ENCODE assay signal across 13 cellular contexts in genomic region chr12:66149702-66150398, GRCh38. TPM values are rescaled to one million over a fixed set of nuclear protein-coding genes. Genes with fewer than 3 reads are reported as not detected.
DNase-seq lines count a peak whose midpoint lies in the region; ATAC-seq and TF ChIP-seq lines count a peak whose summit lies in the region.
"Had no signal": no experiment of that assay in that cellular context is flagged by ENCODE, and none has a peak within 500 bp of the region (broad histone marks: within the 10 kb centered on the region; RNA-seq: fewer than 3 reads in every experiment).

No MANE protein-coding gene starts in this region.

- CTCF ChIA-PET in activated CD8-positive, alpha-beta T cell treated with anti-CD3 and anti-CD28 coated beads for 36 hours (lab: Charles Lee), result interaction anchor here (1.0 to 1.6 kb wide), 4 partner anchors 9 to 48 kb away, joined by 3 read pairs; no protein-coding TSS in a partner anchor
- CTCF ChIA-PET in activated CD8-positive, alpha-beta T cell treated with anti-CD3 and anti-CD28 coated beads, Interleukin-2, amount 10 ng/mL, durations not matched to agents 7 days and 5 days (lab: Charles Lee), result no interaction called here

- no peaks in the 10 kb centered on the region for H3K9me3 ChIP-seq in stomach

- peaks cover 25% of the 10 kb centered on the region for H3K4me1 Mint-ChIP-seq in activated CD8-positive, alpha-beta T cell treated with anti-CD3 and anti-CD28 coated beads for 36 hours (ENCODE audit: low read depth)
- peaks cover 12% of the 10 kb centered on the region for H3K4me1 Mint-ChIP-seq in activated CD8-positive, alpha-beta T cell treated with anti-CD3 and anti-CD28 coated beads, Interleukin-2, amount 10 ng/mL, durations not matched to agents 7 days and 5 days (ENCODE audit: low read depth)
- peaks cover 3% of the 10 kb centered on the region for H3K4me1 Mint-ChIP-seq in glutamatergic neuron (ENCODE audit: low read depth, unreplicated experiment)

- no peak overlapping the region for H3K27ac Mint-ChIP-seq in activated CD8-positive, alpha-beta T cell treated with anti-CD3 and anti-CD28 coated beads for 36 hours
- no peak overlapping the region for H3K27ac Mint-ChIP-seq in activated CD8-positive, alpha-beta T cell treated with anti-CD3 and anti-CD28 coated beads, Interleukin-2, amount 10 ng/mL, durations not matched to agents 7 days and 5 days
- H3K27ac Mint-ChIP-seq in glutamatergic neuron (ENCODE audit: unreplicated experiment), result no peak overlapping the region
- H3K27ac Mint-ChIP-seq: T-helper 1 cell treated with Interleukin-12 subunit alpha and Interleukin-12 subunit beta and Interleukin-4 antibody, amounts not matched to agents 30 μg/mL and 1 μg/mL, for 36 hours had no signal

- H3K4me3 ChIP-seq in stomach, result no peak overlapping the region
- H3K4me3 ChIP-seq: GM23248 had no signal

- peaks cover 0 to 53% (median 35%) of the 10 kb centered on the region in 4 donors for H3K36me3 ChIP-seq in stomach

- H3K36me3 Mint-ChIP-seq in activated CD8-positive, alpha-beta T cell treated with anti-CD3 and anti-CD28 coated beads for 36 hours (ENCODE audit: low read depth), result peaks cover 32% of the 10 kb centered on the region
- H3K36me3 Mint-ChIP-seq in activated CD8-positive, alpha-beta T cell treated with anti-CD3 and anti-CD28 coated beads, Interleukin-2, amount 10 ng/mL, durations not matched to agents 7 days and 5 days (ENCODE audit: low read depth), result peaks cover 21% of the 10 kb centered on the region
- H3K36me3 Mint-ChIP-seq in glutamatergic neuron (ENCODE audit: unreplicated experiment), result no peaks in the 10 kb centered on the region

- 55 to 73% (median 59%) methylated on average over 5 of the region's 5 CpGs for WGBS in stomach, 5 donors

- ATAC-seq in activated CD8-positive, alpha-beta T cell treated with anti-CD3 and anti-CD28 coated beads for 36 hours, result no peak
- no peak for ATAC-seq in activated CD8-positive, alpha-beta T cell treated with anti-CD3 and anti-CD28 coated beads, Interleukin-2, amount 10 ng/mL, durations not matched to agents 7 days and 5 days
- ATAC-seq in GM19467 (IDR thresholded peaks at IDR 0.05; ENCODE audit: unreplicated experiment), result no peak

- H3K9me3 Mint-ChIP-seq in activated CD8-positive, alpha-beta T cell treated with anti-CD3 and anti-CD28 coated beads for 36 hours, result no peaks in the 10 kb centered on the region
- no peaks in the 10 kb centered on the region for H3K9me3 Mint-ChIP-seq in activated CD8-positive, alpha-beta T cell treated with anti-CD3 and anti-CD28 coated beads, Interleukin-2, amount 10 ng/mL, durations not matched to agents 7 days and 5 days (ENCODE audit: insufficient read depth)
- no peaks in the 10 kb centered on the region for H3K9me3 Mint-ChIP-seq in glutamatergic neuron (ENCODE audit: unreplicated experiment)
- H3K9me3 Mint-ChIP-seq: T-helper 1 cell treated with Interleukin-12 subunit alpha and Interleukin-12 subunit beta and Interleukin-4 antibody, amounts not matched to agents 30 μg/mL and 1 μg/mL, for 36 hours had no signal

- TF ChIP-seq CTCF in activated CD8-positive, alpha-beta T cell treated with anti-CD3 and anti-CD28 coated beads for 36 hours (IDR thresholded peaks at IDR 0.05), result peak; percentile 36
- TF ChIP-seq CTCF in glutamatergic neuron (IDR thresholded peaks at IDR 0.05; ENCODE audit: partially characterized antibody, unreplicated experiment) (peak; percentile 41), stomach (IDR thresholded peaks at IDR 0.05) (peak in 1 of 7 experiments; percentile 14)

- TF ChIP-seq POLR2A in stomach (IDR thresholded peaks at IDR 0.05), result no peak

- intact Hi-C loops in activated CD8-positive, alpha-beta T cell treated with anti-CD3 and anti-CD28 coated beads for 36 hours (cut with micrococcal nuclease), result no loop called here
- intact Hi-C loops in stomach (cut with DNase I; ENCODE audit: low total_unique reads), result loop anchor here (10.0 kb wide), 1 partner anchor 85 kb away; no protein-coding TSS in a partner anchor

- H3K4me3 Mint-ChIP-seq in activated CD8-positive, alpha-beta T cell treated with anti-CD3 and anti-CD28 coated beads for 36 hours, result no peak overlapping the region
- no peak overlapping the region for H3K4me3 Mint-ChIP-seq in activated CD8-positive, alpha-beta T cell treated with anti-CD3 and anti-CD28 coated beads, Interleukin-2, amount 10 ng/mL, durations not matched to agents 7 days and 5 days
- no peak overlapping the region for H3K4me3 Mint-ChIP-seq in glutamatergic neuron (ENCODE audit: unreplicated experiment)
- H3K4me3 Mint-ChIP-seq: T-helper 1 cell treated with Interleukin-12 subunit alpha and Interleukin-12 subunit beta and Interleukin-4 antibody, amounts not matched to agents 30 μg/mL and 1 μg/mL, for 36 hours had no signal

- no peaks in the 10 kb centered on the region for H3K27me3 Mint-ChIP-seq in activated CD8-positive, alpha-beta T cell treated with anti-CD3 and anti-CD28 coated beads for 36 hours
- H3K27me3 Mint-ChIP-seq in activated CD8-positive, alpha-beta T cell treated with anti-CD3 and anti-CD28 coated beads, Interleukin-2, amount 10 ng/mL, durations not matched to agents 7 days and 5 days (ENCODE audit: low read depth), result no peaks in the 10 kb centered on the region
- H3K27me3 Mint-ChIP-seq in glutamatergic neuron (ENCODE audit: unreplicated experiment), result no peaks in the 10 kb centered on the region

- H3K4me1 ChIP-seq in stomach, result peaks cover under 1 to 42% (median 14%) of the 10 kb centered on the region in 4 donors

- peak; percentile 6 for DNase-seq in activated CD8-positive, alpha-beta T cell treated with anti-CD3 and anti-CD28 coated beads for 36 hours
- no peak for DNase-seq in activated CD8-positive, alpha-beta T cell treated with anti-CD3 and anti-CD28 coated beads, Interleukin-2, amount 10 ng/mL, durations not matched to agents 7 days and 5 days
- DNase-seq in SKM-1 treated with dmso at 0.1 percent for 144 hours (lab: John Stamatoyannopoulos, UW; ENCODE audit: unreplicated experiment), result peak; percentile 73
- DNase-seq in glutamatergic neuron, result no peak
- peak; percentile 74 for DNase-seq in stomach
- DNase-seq in germinal center (ENCODE audit: low spot score), result no peak
- DNase-seq in NCI-H526 treated with DMSO at 0.1 percent for 48 hours (lab: John Stamatoyannopoulos, UW), result no peak
- DNase-seq: activated effector memory CD4-positive, alpha-beta T cell treated with anti-CD3 and anti-CD28 coated beads, Interleukin-2, amount 50 U/mL, for 16 hours; GM23248; mammary epithelial cell had no signal

- H3K27me3 ChIP-seq in stomach, result no peaks in the 10 kb centered on the region

- POLR2A ChIA-PET in activated CD8-positive, alpha-beta T cell treated with anti-CD3 and anti-CD28 coated beads for 36 hours (lab: Charles Lee), result no interaction called here
- POLR2A ChIA-PET in activated CD8-positive, alpha-beta T cell treated with anti-CD3 and anti-CD28 coated beads, Interleukin-2, amount 10 ng/mL, durations not matched to agents 7 days and 5 days (lab: Charles Lee), result interaction anchor here (0.8 to 1.8 kb wide), 2 partner anchors 19 to 59 kb away, joined by 3 to 5 read pairs; no protein-coding TSS in a partner anchor

- H3K27ac ChIP-seq in stomach, result peak overlapping the region in 3 of 5 donors; percentile 52 to 58 (median 54)
- H3K27ac ChIP-seq: epithelial cell of prostate, GM23248 had no signal

- no peak for TF ChIP-seq EP300 in stomach (IDR thresholded peaks at IDR 0.05)

RNA-seq across cellular contexts. Expression of gene LLPH, which starts 19.3 kb away (rescaled TPM):
- total RNA-seq in activated CD8-positive, alpha-beta T cell treated with anti-CD3 and anti-CD28 coated beads for 36 hours, result 10 to 100 TPM; 33.6 to 34.1 TPM
- 10 to 100 TPM; 35.9 to 39.1 TPM for total RNA-seq in activated CD8-positive, alpha-beta T cell treated with anti-CD3 and anti-CD28 coated beads, Interleukin-2, amount 10 ng/mL, durations not matched to agents 7 days and 5 days
- total RNA-seq in glutamatergic neuron (ENCODE audit: unreplicated experiment) (14.4 TPM), stomach (10 to 100 TPM in 2 of 5 donors, 1 to 10 TPM in 2, under 1 TPM in 1; 0.29 to 15.8 (median 9.8) TPM)
- polyA plus RNA-seq in stomach, result 10 to 100 TPM; 14.4 to 28.1 (median 19.0) TPM

RNA-seq across cellular contexts. Expression of gene TMBIM4, which starts 19.9 kb away (rescaled TPM):
- 10 to 100 TPM; 41.7 to 45.8 TPM for total RNA-seq in activated CD8-positive, alpha-beta T cell treated with anti-CD3 and anti-CD28 coated beads for 36 hours
- total RNA-seq in activated CD8-positive, alpha-beta T cell treated with anti-CD3 and anti-CD28 coated beads, Interleukin-2, amount 10 ng/mL, durations not matched to agents 7 days and 5 days, result 10 to 100 TPM; 60.5 to 61.6 TPM
- 26.6 TPM for total RNA-seq in glutamatergic neuron (ENCODE audit: unreplicated experiment)
- 100 to 1,000 TPM in 1 of 5 donors, 10 to 100 TPM in 4; 19.4 to 101 (median 92.9) TPM for total RNA-seq in stomach
- polyA plus RNA-seq in stomach, result 100 to 1,000 TPM in 2 of 3 donors, 10 to 100 TPM in 1; 61.9 to 117 (median 103) TPM

RNA-seq across cellular contexts. Expression of gene IRAK3, which starts 39.2 kb away (rescaled TPM):
- under 1 TPM; 0.31 to 0.34 TPM for total RNA-seq in activated CD8-positive, alpha-beta T cell treated with anti-CD3 and anti-CD28 coated beads for 36 hours
- under 1 TPM; 0.05 to 0.40 TPM for total RNA-seq in activated CD8-positive, alpha-beta T cell treated with anti-CD3 and anti-CD28 coated beads, Interleukin-2, amount 10 ng/mL, durations not matched to agents 7 days and 5 days
- total RNA-seq in glutamatergic neuron (ENCODE audit: unreplicated experiment) (3.9 TPM), stomach (10 to 100 TPM in 2 of 5 donors, 1 to 10 TPM in 3; 1.4 to 38.2 (median 6.7) TPM)
- 1 to 10 TPM; 3.6 to 4.3 (median 3.7) TPM for polyA plus RNA-seq in stomach

Comparison
In these comparisons a context has a peak if more than half of its experiments do, and no peak if none do; other contexts are left out.
1. DNase-seq: peak in activated CD8-positive, alpha-beta T cell treated with anti-CD3 and anti-CD28 coated beads for 36 hours (single experiment), SKM-1 treated with dmso at 0.1 percent for 144 hours (single experiment) and stomach (single experiment); none in activated CD8-positive, alpha-beta T cell treated with anti-CD3 and anti-CD28 coated beads, Interleukin-2, amount 10 ng/mL, durations not matched to agents 7 days and 5 days (single experiment), glutamatergic neuron (single experiment), germinal center (single experiment) and NCI-H526 treated with DMSO at 0.1 percent for 48 hours (single experiment).